Comparison of ENCODE assay signal across 19 cellular contexts in genomic region chr11:126049159-126049558, GRCh38. TPM values are rescaled to one million over a fixed set of nuclear protein-coding genes. Genes with fewer than 3 reads are reported as not detected.
A peak's percentile ranks its signal among the peaks of the same experiment; 100 is the strongest.
DNase-seq lines count a peak whose midpoint lies in the region; ATAC-seq and TF ChIP-seq lines count a peak whose summit lies in the region.
"Had no signal": no experiment of that assay in that cellular context is flagged by ENCODE, and none has a peak within 500 bp of the region (broad histone marks: within the 10 kb centered on the region; RNA-seq: fewer than 3 reads in every experiment).

No MANE protein-coding gene starts in this region.

- POLR2A ChIA-PET in HEK293 (lab: Yijun Ruan, JAX) (interaction anchor here (1.3 kb wide), 2 partner anchors 10 to 12 kb away, joined by 4 to 5 read pairs; no protein-coding TSS in a partner anchor), SK-N-SH (lab: Yijun Ruan, JAX) (interaction anchor here (0.8 to 1.5 kb wide), 3 partner anchors 13 to 65 kb away, joined by 3 to 6 read pairs (median 4); no protein-coding TSS in a partner anchor)

- H3K4me3 ChIP-seq in HEK293 (ENCODE audit: low read depth, low read length): no peak overlapping the region
- no peak overlapping the region for H3K4me3 ChIP-seq in SK-N-SH (ENCODE audit: low read depth in 2 of 2, low read length in 1 of 2)
- H3K4me3 ChIP-seq: BLaER1 treated with 17β-estradiol and CSF1 and Interleukin-3, amounts not matched to agents 10 nM and 100 nM; K562 had no signal

- TF ChIP-seq RAD21 in SK-N-SH (IDR thresholded peaks at IDR 0.05; ENCODE audit: low read length): peak; percentile 2; the same call in 1 of the 2 replicates

- H2AFZ ChIP-seq in SK-N-SH (ENCODE audit: low read depth): no peak overlapping the region

- H3K9me3 ChIP-seq in HEK293 (ENCODE audit: control insufficient read depth, insufficient read depth, low read depth, low read length) (no peaks in the 10 kb centered on the region), SK-N-SH (no peaks in the 10 kb centered on the region)
- H3K9me3 ChIP-seq: BLaER1 treated with 17β-estradiol and CSF1 and Interleukin-3, amounts not matched to agents 10 nM and 100 nM had no signal

- H3K4me1 ChIP-seq in HEK293 (ENCODE audit: control insufficient read depth, insufficient read depth, low read length) (peaks cover 2% of the 10 kb centered on the region; the same call in 1 of the 2 replicates), SK-N-SH (ENCODE audit: control insufficient read depth in 1 of 2, insufficient read depth in 2 of 2, low read depth in 1 of 2, low read length in 1 of 2) (peaks cover 0 to 32% of the 10 kb centered on the region in 2 experiments; a peak in 3 of 4 replicates)
- H3K4me1 ChIP-seq: BLaER1 treated with 17β-estradiol and CSF1 and Interleukin-3, amounts not matched to agents 10 nM and 100 nM; Caco-2 had no signal

- no peak for ATAC-seq in HG02763 (IDR thresholded peaks at IDR 0.05; ENCODE audit: unreplicated experiment)
- no peak for ATAC-seq in HG03571 (IDR thresholded peaks at IDR 0.05; ENCODE audit: unreplicated experiment)
- ATAC-seq: HCT116, K562 had no signal

- H3K4me2 ChIP-seq in SK-N-SH: no peak overlapping the region
- H3K4me2 ChIP-seq: BLaER1 treated with 17β-estradiol and CSF1 and Interleukin-3, amounts not matched to agents 10 nM and 100 nM had no signal

- H4K20me1 ChIP-seq in SK-N-SH (ENCODE audit: insufficient read depth): no peaks in the 10 kb centered on the region
- H4K20me1 ChIP-seq: BLaER1 treated with 17β-estradiol and CSF1 and Interleukin-3, amounts not matched to agents 10 nM and 100 nM had no signal

- no peaks in the 10 kb centered on the region for H3K27me3 ChIP-seq in SK-N-SH (ENCODE audit: insufficient read depth)
- H3K27me3 ChIP-seq: BLaER1 treated with 17β-estradiol and CSF1 and Interleukin-3, amounts not matched to agents 10 nM and 100 nM had no signal

- CTCF ChIA-PET in HEK293 (lab: Yijun Ruan, JAX) (interaction anchor here (0.6 to 1.1 kb wide), 2 partner anchors 12 to 15 kb away, joined by 3 to 4 read pairs; no protein-coding TSS in a partner anchor), SK-N-SH (lab: Yijun Ruan, JAX) (interaction anchor here (1.0 to 1.2 kb wide), 4 partner anchors 11 to 145 kb away, joined by 3 to 4 read pairs (median 3); no protein-coding TSS in a partner anchor)

- no peaks in the 10 kb centered on the region; a peak in 1 of 3 replicates for H3K36me3 ChIP-seq in HEK293 (ENCODE audit: control insufficient read depth in 2 of 2, insufficient read depth in 1 of 2, low read length in 2 of 2)
- no peaks in the 10 kb centered on the region for H3K36me3 ChIP-seq in SK-N-SH (replicated peaks in 1 of 2; ENCODE audit: control insufficient read depth in 1 of 2, insufficient read depth in 2 of 2, low read length in 1 of 2)
- H3K36me3 ChIP-seq: BLaER1 treated with 17β-estradiol and CSF1 and Interleukin-3, amounts not matched to agents 10 nM and 100 nM had no signal

- H3F3A ChIP-seq in SK-N-SH (replicated peaks; ENCODE audit: insufficient read depth): no peaks in the 10 kb centered on the region

- H3K9me2 ChIP-seq in SK-N-SH: no peaks in the 10 kb centered on the region

- H3K27ac ChIP-seq in HEK293 (ENCODE audit: extremely low read depth, low read depth, low read length) (no peak overlapping the region), SK-N-SH (ENCODE audit: low read depth in 2 of 2, low read length in 1 of 2) (peak overlapping the region in 1 of 2 experiments; percentile 53; a peak in 2 of 4 replicates)
- H3K27ac ChIP-seq: BLaER1 treated with 17β-estradiol and CSF1 and Interleukin-3, amounts not matched to agents 10 nM and 100 nM had no signal

- WGBS in SK-N-SH (ENCODE audit: low lambda C conversion rate): 44% methylated on average over 1 of the region's 1 CpG

- DNase-seq in SK-N-SH: peak; percentile 49
- DNase-seq in amniotic epithelial cell (ENCODE audit: low read depth): peak; percentile 3
- no peak for DNase-seq in SKM-1 treated with dmso at 0.1 percent for 144 hours (lab: John Stamatoyannopoulos, UW; ENCODE audit: unreplicated experiment)
- DNase-seq in GM19238 (ENCODE audit: insufficient read length, low spot score): no peak
- DNase-seq: 8988T; Caco-2; CD4-positive, CD25-positive, alpha-beta regulatory T cell; DMS153; DMS79 treated with DMSO at 0.1 percent for 48 hours; GF-D8; GOT3; H7; IMR-90 had no signal

- H3K79me2 ChIP-seq in SK-N-SH (ENCODE audit: insufficient read depth): no peaks in the 10 kb centered on the region

- H3K9ac ChIP-seq in SK-N-SH: no peak overlapping the region
- H3K9ac ChIP-seq: BLaER1 treated with 17β-estradiol and CSF1 and Interleukin-3, amounts not matched to agents 10 nM and 100 nM had no signal

- peak in 1 of 2 experiments; percentile 88; a peak in 2 of 4 replicates for TF ChIP-seq EP300 in SK-N-SH (IDR thresholded peaks at IDR 0.05; ENCODE audit: borderline replicate concordance in 1 of 2, low read depth in 1 of 2, low read length in 1 of 2)

- TF ChIP-seq CTCF in HEK293 (tag by site-specific recombination; IDR thresholded peaks at IDR 0.05) (no peak), SK-N-SH (IDR thresholded peaks at IDR 0.05) (no peak)

TF ChIP-seq in HEK293, 187 proteins besides CTCF, POLR2A, EP300 and RAD21 (continues in another document):
- no peak for TF ChIP-seq ZNF518A (tag by site-specific recombination; conservative IDR thresholded peaks at IDR 0.05; ENCODE audit: low read depth)

TF ChIP-seq in SK-N-SH, 30 proteins besides CTCF, POLR2A, EP300 and RAD21:
- TF ChIP-seq TCF12 (IDR thresholded peaks at IDR 0.05) (0 out of 2 replicates have a peak, but pooled peaks have one; percentile 14), USF2 (IDR thresholded peaks at IDR 0.05; ENCODE audit: borderline replicate concordance, low read depth, low read length) (no peak), CHD2 (IDR thresholded peaks at IDR 0.05; ENCODE audit: low read length, partially characterized antibody) (peak; percentile 39), NRF1 (IDR thresholded peaks at IDR 0.05; ENCODE audit: low read depth, low read length) (no peak), POLR2AphosphoS5 (IDR thresholded peaks at IDR 0.05; ENCODE audit: low read depth, low read length) (no peak), RCOR1 (IDR thresholded peaks at IDR 0.05; ENCODE audit: low read length) (peak; percentile 21; the same call in 1 of the 2 replicates), EZH2phosphoT487 (IDR thresholded peaks at IDR 0.05; ENCODE audit: borderline replicate concordance, low read depth) (no peak), IRF3 (IDR thresholded peaks at IDR 0.05; ENCODE audit: low read depth, low read length) (no peak), GATA2 (CRISPR knock-in tag; IDR thresholded peaks at IDR 0.05) (peak; percentile 87), SMC3 (IDR thresholded peaks at IDR 0.05; ENCODE audit: low read depth, low read length) (no peak)

RNA-seq across cellular contexts. Expression of gene CDON, which starts 13.5 kb away (rescaled TPM):
- 3.7 and 4.2 TPM in 2 replicates for polyA plus RNA-seq in SK-N-SH (2012; rRNA removed)
- 2.8 and 4.5 TPM in 2 replicates for polyA plus RNA-seq in SK-N-SH (2012; cell fraction: cytosol; rRNA removed)
- polyA plus RNA-seq in SK-N-SH (2012; cell fraction: nucleus; rRNA removed): 2.3 and 3.5 TPM in 2 replicates

Comparison
In these comparisons a context has a peak if more than half of its experiments do, and no peak if none do; other contexts are left out.
1. DNase-seq: peak in SK-N-SH (single experiment) and amniotic epithelial cell (single experiment); none in SKM-1 treated with dmso at 0.1 percent for 144 hours (single experiment) and GM19238 (single experiment).